8 cellular contexts compared by ENCODE assay signal in the genomic region with DNA sequence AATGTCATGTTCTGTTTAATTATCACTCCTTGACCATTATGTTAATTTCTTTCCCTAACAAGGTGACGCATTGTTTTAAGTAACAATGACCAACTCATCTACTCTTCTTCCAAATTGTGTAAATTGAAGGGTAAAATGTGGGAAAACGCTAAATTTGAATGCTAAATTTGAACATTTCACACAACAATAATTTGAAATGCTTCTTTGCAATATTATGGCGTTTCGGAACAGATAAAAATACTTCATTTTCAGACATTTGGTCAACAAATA. TPM values are rescaled to one million over a fixed set of nuclear protein-coding genes. Genes with fewer than 3 reads are reported as not detected.
A peak's percentile ranks its signal among the peaks of the same experiment; 100 is the strongest.
DNase-seq lines count a peak whose midpoint lies in the region; ATAC-seq and TF ChIP-seq lines count a peak whose summit lies in the region.

No MANE protein-coding gene starts in this region.

- DNase-seq in heart left ventricle (no peak), Right ventricle myocardium inferior (ENCODE audit: missing footprints) (no peak), body of pancreas (no peak), uterus (no peak), COR-L47 (lab: John Stamatoyannopoulos, UW) (no peak), NCI-H748 treated with DMSO at 0.1 percent for 48 hours (lab: John Stamatoyannopoulos, UW) (no peak)

- peaks cover 0 to 24% (median 7%) of the 10 kb centered on the region in 12 donors for H3K4me1 ChIP-seq in heart left ventricle
- peaks cover 22% of the 10 kb centered on the region for H3K4me1 ChIP-seq in body of pancreas
- no peaks in the 10 kb centered on the region for H3K4me1 ChIP-seq in mesodermal cell (ENCODE audit: control insufficient read depth, insufficient read depth, low read length, poor library complexity, severe bottlenecking)
- peaks cover 0 to 6% of the 10 kb centered on the region in 2 donors for H3K4me1 ChIP-seq in uterus

- 30 to 35% (median 34%) methylated on average over 4 of the region's 4 CpGs for WGBS in heart left ventricle, 4 donors
- WGBS in body of pancreas, 2 donors = 6 to 9% methylated on average over 4 of the region's 4 CpGs
- WGBS in mesodermal cell (ENCODE audit: insufficient coverage in 2 of 2), 2 experiments = 90% methylated on average over 2 of the region's 4 CpGs

- no peaks in the 10 kb centered on the region for H3K27me3 ChIP-seq in heart left ventricle
- no peaks in the 10 kb centered on the region for H3K27me3 ChIP-seq in body of pancreas
- no peaks in the 10 kb centered on the region for H3K27me3 ChIP-seq in uterus

- ATAC-seq in heart left ventricle (no peak), Right ventricle myocardium inferior (no peak), body of pancreas (no peak), GM18868 (IDR thresholded peaks at IDR 0.05; ENCODE audit: unreplicated experiment) (no peak)

- no peak for TF ChIP-seq POLR2A in heart left ventricle (IDR thresholded peaks at IDR 0.05)
- TF ChIP-seq POLR2A in body of pancreas (IDR thresholded peaks at IDR 0.05) = no peak
- no peak for TF ChIP-seq POLR2A in uterus (IDR thresholded peaks at IDR 0.05)

- H3K4me3 ChIP-seq in heart left ventricle (peak overlapping the region; percentile 86 to 99 (median 96)), body of pancreas (peak overlapping the region in 1 of 2 donors; percentile 82), mesodermal cell (ENCODE audit: extremely low read depth, insufficient read depth, low read length, poor library complexity, severe bottlenecking) (peak overlapping the region; percentile 88), uterus (peak overlapping the region; percentile 66 to 92)

- H3K36me3 ChIP-seq in heart left ventricle = no peaks in the 10 kb centered on the region
- H3K36me3 ChIP-seq in body of pancreas (replicated peaks in 1 of 2; ENCODE audit: insufficient read depth in 1 of 2, low read depth in 2 of 2) = no peaks in the 10 kb centered on the region
- no peaks in the 10 kb centered on the region for H3K36me3 ChIP-seq in mesodermal cell (ENCODE audit: control insufficient read depth, insufficient read depth, low read length)
- H3K36me3 ChIP-seq in uterus = no peaks in the 10 kb centered on the region

- TF ChIP-seq CTCF in heart left ventricle (IDR thresholded peaks at IDR 0.05) (no peak), body of pancreas (IDR thresholded peaks at IDR 0.05) (no peak), uterus (IDR thresholded peaks at IDR 0.05) (no peak)

- H3K27ac ChIP-seq in heart left ventricle = peak overlapping the region in 10 of 12 donors; percentile 99 to 100 (median 100)
- H3K27ac ChIP-seq in body of pancreas = peak overlapping the region; percentile 99 to 100 (median 100)
- no peak overlapping the region for H3K27ac ChIP-seq in mesodermal cell (ENCODE audit: low read depth, low read length, severe bottlenecking)
- H3K27ac ChIP-seq in uterus = peak overlapping the region; percentile 98 to 100

- H3K9me3 ChIP-seq in heart left ventricle (no peaks in the 10 kb centered on the region), body of pancreas (no peaks in the 10 kb centered on the region), mesodermal cell (ENCODE audit: control insufficient read depth, low read length) (no peaks in the 10 kb centered on the region), uterus (no peaks in the 10 kb centered on the region)

- intact Hi-C loops in heart left ventricle (cut with DNase I) = loop anchor here in 8 of 10 donors (2.0 to 10.0 kb wide), 7 partner anchors 28 to 220 kb away; a partner anchor contains a TSS
- intact Hi-C loops in Right ventricle myocardium inferior (cut with DNase I) = loop anchor here (2.0 kb wide), 1 partner anchor 212 kb away; a partner anchor contains a TSS
- intact Hi-C loops in body of pancreas (cut with DNase I) = no loop called here
- intact Hi-C loops in uterus (cut with DNase I; ENCODE audit: low total_unique reads) = no loop called here

RNA-seq across cellular contexts. Expression of a gene that starts 29.2 kb away (rescaled TPM):
- total RNA-seq in heart left ventricle = 10 to 100 TPM; 29.3 to 62.4 (median 49.0) TPM
- 10 to 100 TPM in 1 of 2 donors, 1 to 10 TPM in 1; 8.4 to 17.4 TPM for polyA plus RNA-seq in heart left ventricle
- 39.4 TPM for total RNA-seq in Right ventricle myocardium inferior
- 10 to 100 TPM; 58.9 to 71.5 TPM for total RNA-seq in body of pancreas
- 11.5 TPM for polyA plus RNA-seq in mesodermal cell (2013, experiment 1 of 2)
- polyA plus RNA-seq in mesodermal cell (2013, experiment 2 of 2) = 9.6 TPM
- total RNA-seq in uterus = 100 to 1,000 TPM in 2 of 4 donors, 10 to 100 TPM in 2; 30.5 to 177 (median 90.0) TPM

Comparison
In these comparisons a context has a peak if more than half of its experiments do, and no peak if none do; other contexts are left out.
1. intact Hi-C loops: an anchor here in heart left ventricle (2.0 to 10.0 kb wide) and Right ventricle myocardium inferior (2.0 kb wide); none called in body of pancreas and uterus.